In the genomic region with DNA sequence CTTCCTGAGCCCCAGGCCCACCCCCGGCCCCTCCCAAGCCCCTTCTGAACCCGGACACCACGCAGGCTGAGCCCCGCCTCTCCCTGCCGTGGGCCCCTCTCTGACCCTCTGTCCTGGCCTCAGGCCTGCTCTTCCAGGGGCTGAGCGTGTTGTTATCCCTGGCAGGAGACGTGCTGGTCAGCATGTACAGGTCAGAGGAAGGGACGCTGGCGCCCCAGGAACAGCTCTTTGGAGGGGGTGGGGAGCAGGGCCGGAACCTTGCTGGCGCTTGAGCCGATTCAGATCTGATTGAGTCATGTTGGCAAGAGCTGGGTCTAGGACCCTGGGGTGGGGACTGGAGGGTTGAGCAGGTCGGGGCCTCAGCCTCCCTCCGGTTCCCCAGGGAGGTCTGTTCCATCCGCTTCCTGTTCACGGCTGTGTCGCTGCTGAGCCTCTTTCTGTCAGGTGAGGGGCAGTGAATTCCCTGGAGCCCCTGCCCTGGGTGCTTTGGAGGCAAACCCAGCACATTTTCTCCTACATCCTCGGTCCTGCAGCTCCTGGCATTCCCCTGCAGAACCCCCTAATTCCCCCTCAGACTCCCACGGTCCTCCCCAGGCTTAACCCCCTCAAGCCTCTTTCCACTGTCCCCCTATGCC, we compare ENCODE assay signal across 8 cellular contexts. TPM values are rescaled to one million over a fixed set of nuclear protein-coding genes. Genes with fewer than 3 reads are reported as not detected.
A peak's percentile ranks its signal among the peaks of the same experiment; 100 is the strongest.
DNase-seq lines count a peak whose midpoint lies in the region; ATAC-seq lines count a peak whose summit lies in the region.

No MANE protein-coding gene starts in this region.

- no peak overlapping the region for H3K27ac ChIP-seq in SK-N-MC

- H3K4me3 Mint-ChIP-seq in IgD-negative memory B cell (peak overlapping the region; percentile 81 to 95 (median 90)), immature natural killer cell (peak overlapping the region; percentile 87 to 94 (median 90))

- no peak overlapping the region for H3K9ac ChIP-seq in SK-N-MC (ENCODE audit: insufficient read length)

- no peaks in the 10 kb centered on the region for H3K9me3 ChIP-seq in SK-N-MC (ENCODE audit: low read depth, low read length)

- H3K4me3 ChIP-seq in SK-N-MC, result peak overlapping the region; percentile 86

- DNase-seq in ELR (ENCODE audit: low read depth) (peak; percentile 88), SK-N-MC (ENCODE audit: low read depth, low spot score) (no peak), brain pericyte (ENCODE audit: low read depth, low spot score) (peak; percentile 59), immature natural killer cell (peak; percentile 23 to 37 (median 36))
- DNase-seq in stimulated activated CD4-positive, alpha-beta T cell treated with anti-CD3 and anti-CD28 coated beads, Interleukin-12 subunit alpha, Interleukin-12 subunit beta, amount 100 ng/mL, for 4 hours, result peak; percentile 27

- no peak for ATAC-seq in GM18519 (IDR thresholded peaks at IDR 0.05; ENCODE audit: low FRiP score, unreplicated experiment)
- ATAC-seq in HG02571 (IDR thresholded peaks at IDR 0.05; ENCODE audit: unreplicated experiment), result no peak

- H3K27ac Mint-ChIP-seq in IgD-negative memory B cell, result peak overlapping the region; percentile 10 to 100 (median 96)
- peak overlapping the region in 5 of 6 donors; percentile 76 to 100 (median 92) for H3K27ac Mint-ChIP-seq in immature natural killer cell

- H3K36me3 Mint-ChIP-seq in IgD-negative memory B cell, result no peaks in the 10 kb centered on the region
- no peaks in the 10 kb centered on the region for H3K36me3 Mint-ChIP-seq in immature natural killer cell

- H3K27me3 Mint-ChIP-seq in IgD-negative memory B cell (peaks cover 15% of the 10 kb centered on the region), immature natural killer cell (ENCODE audit: low read depth in 3 of 3) (peaks cover 25 to 37% (median 32%) of the 10 kb centered on the region in 3 donors)

- H3K4me1 Mint-ChIP-seq in IgD-negative memory B cell (peaks cover 15 to 26% (median 21%) of the 10 kb centered on the region in 3 donors), immature natural killer cell (peaks cover 42 to 49% of the 10 kb centered on the region in 2 donors)

- H3K9me3 Mint-ChIP-seq in IgD-negative memory B cell (no peaks in the 10 kb centered on the region), immature natural killer cell (no peaks in the 10 kb centered on the region)

- H3K36me3 ChIP-seq in SK-N-MC (ENCODE audit: insufficient read depth, low read length), result no peaks in the 10 kb centered on the region

RNA-seq across cellular contexts. Expression of a gene that starts 1.9 kb away (rescaled TPM):
- polyA plus RNA-seq in IgD-negative memory B cell, result 1.9 TPM
- polyA plus RNA-seq in immature natural killer cell, result under 1 TPM in 2 of 3 donors, not detected in 1; 0.56 to 0.89 TPM

RNA-seq across cellular contexts. Expression of a gene that starts 47.2 kb away (rescaled TPM):
- polyA plus RNA-seq in IgD-negative memory B cell, result 306 TPM
- 100 to 1,000 TPM; 445 to 490 (median 454) TPM for polyA plus RNA-seq in immature natural killer cell

RNA-seq across cellular contexts. Expression of a gene that starts 47.2 kb away (rescaled TPM):
- 36.9 TPM for polyA plus RNA-seq in IgD-negative memory B cell
- polyA plus RNA-seq in immature natural killer cell, result 10 to 100 TPM; 14.7 to 32.9 (median 18.7) TPM
